ENCODE assay signal across 1 cellular context in the genomic region with DNA sequence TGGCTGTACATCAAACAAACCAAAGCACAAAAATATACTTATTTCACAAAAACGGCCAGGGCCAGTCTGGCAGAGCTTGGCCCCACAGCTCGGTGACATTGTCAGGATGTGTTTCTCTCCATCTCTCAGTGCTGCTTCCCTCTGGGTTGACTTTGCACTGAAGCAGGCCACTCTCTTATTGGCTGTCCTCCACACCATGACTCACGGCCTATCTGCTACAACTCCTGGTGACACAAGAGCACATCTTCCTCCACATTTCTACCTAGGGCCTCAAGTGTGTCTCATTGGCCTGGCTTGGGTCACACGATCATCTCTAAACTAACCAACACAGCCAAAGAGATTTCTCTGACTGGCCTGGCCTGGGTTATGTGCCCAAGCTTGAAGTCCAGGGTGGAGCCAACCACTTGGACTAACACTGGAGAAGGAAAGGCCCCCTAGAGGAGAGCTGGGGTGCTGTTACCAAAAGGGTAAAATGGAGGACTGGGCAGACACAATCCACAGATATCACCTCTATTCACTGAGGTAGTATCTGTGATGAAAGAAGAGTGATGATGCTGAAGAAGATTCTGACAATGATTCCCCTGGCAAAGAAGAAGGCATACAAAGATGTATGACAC.
TF ChIP-seq lines count a peak whose summit lies in the region.

No MANE protein-coding gene starts in this region.

TF ChIP-seq in GM23338, 12 proteins besides CTCF, POLR2A, EP300 and RAD21 (continued from another document):
- TF ChIP-seq, protein P1, sequence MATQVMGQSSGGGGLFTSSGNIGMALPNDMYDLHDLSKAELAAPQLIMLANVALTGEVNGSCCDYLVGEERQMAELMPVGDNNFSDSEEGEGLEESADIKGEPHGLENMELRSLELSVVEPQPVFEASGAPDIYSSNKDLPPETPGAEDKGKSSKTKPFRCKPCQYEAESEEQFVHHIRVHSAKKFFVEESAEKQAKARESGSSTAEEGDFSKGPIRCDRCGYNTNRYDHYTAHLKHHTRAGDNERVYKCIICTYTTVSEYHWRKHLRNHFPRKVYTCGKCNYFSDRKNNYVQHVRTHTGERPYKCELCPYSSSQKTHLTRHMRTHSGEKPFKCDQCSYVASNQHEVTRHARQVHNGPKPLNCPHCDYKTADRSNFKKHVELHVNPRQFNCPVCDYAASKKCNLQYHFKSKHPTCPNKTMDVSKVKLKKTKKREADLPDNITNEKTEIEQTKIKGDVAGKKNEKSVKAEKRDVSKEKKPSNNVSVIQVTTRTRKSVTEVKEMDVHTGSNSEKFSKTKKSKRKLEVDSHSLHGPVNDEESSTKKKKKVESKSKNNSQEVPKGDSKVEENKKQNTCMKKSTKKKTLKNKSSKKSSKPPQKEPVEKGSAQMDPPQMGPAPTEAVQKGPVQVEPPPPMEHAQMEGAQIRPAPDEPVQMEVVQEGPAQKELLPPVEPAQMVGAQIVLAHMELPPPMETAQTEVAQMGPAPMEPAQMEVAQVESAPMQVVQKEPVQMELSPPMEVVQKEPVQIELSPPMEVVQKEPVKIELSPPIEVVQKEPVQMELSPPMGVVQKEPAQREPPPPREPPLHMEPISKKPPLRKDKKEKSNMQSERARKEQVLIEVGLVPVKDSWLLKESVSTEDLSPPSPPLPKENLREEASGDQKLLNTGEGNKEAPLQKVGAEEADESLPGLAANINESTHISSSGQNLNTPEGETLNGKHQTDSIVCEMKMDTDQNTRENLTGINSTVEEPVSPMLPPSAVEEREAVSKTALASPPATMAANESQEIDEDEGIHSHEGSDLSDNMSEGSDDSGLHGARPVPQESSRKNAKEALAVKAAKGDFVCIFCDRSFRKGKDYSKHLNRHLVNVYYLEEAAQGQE (IDR thresholded peaks at IDR 0.05; ENCODE audit: unreplicated experiment), result no peak
- TF ChIP-seq, protein P2, sequence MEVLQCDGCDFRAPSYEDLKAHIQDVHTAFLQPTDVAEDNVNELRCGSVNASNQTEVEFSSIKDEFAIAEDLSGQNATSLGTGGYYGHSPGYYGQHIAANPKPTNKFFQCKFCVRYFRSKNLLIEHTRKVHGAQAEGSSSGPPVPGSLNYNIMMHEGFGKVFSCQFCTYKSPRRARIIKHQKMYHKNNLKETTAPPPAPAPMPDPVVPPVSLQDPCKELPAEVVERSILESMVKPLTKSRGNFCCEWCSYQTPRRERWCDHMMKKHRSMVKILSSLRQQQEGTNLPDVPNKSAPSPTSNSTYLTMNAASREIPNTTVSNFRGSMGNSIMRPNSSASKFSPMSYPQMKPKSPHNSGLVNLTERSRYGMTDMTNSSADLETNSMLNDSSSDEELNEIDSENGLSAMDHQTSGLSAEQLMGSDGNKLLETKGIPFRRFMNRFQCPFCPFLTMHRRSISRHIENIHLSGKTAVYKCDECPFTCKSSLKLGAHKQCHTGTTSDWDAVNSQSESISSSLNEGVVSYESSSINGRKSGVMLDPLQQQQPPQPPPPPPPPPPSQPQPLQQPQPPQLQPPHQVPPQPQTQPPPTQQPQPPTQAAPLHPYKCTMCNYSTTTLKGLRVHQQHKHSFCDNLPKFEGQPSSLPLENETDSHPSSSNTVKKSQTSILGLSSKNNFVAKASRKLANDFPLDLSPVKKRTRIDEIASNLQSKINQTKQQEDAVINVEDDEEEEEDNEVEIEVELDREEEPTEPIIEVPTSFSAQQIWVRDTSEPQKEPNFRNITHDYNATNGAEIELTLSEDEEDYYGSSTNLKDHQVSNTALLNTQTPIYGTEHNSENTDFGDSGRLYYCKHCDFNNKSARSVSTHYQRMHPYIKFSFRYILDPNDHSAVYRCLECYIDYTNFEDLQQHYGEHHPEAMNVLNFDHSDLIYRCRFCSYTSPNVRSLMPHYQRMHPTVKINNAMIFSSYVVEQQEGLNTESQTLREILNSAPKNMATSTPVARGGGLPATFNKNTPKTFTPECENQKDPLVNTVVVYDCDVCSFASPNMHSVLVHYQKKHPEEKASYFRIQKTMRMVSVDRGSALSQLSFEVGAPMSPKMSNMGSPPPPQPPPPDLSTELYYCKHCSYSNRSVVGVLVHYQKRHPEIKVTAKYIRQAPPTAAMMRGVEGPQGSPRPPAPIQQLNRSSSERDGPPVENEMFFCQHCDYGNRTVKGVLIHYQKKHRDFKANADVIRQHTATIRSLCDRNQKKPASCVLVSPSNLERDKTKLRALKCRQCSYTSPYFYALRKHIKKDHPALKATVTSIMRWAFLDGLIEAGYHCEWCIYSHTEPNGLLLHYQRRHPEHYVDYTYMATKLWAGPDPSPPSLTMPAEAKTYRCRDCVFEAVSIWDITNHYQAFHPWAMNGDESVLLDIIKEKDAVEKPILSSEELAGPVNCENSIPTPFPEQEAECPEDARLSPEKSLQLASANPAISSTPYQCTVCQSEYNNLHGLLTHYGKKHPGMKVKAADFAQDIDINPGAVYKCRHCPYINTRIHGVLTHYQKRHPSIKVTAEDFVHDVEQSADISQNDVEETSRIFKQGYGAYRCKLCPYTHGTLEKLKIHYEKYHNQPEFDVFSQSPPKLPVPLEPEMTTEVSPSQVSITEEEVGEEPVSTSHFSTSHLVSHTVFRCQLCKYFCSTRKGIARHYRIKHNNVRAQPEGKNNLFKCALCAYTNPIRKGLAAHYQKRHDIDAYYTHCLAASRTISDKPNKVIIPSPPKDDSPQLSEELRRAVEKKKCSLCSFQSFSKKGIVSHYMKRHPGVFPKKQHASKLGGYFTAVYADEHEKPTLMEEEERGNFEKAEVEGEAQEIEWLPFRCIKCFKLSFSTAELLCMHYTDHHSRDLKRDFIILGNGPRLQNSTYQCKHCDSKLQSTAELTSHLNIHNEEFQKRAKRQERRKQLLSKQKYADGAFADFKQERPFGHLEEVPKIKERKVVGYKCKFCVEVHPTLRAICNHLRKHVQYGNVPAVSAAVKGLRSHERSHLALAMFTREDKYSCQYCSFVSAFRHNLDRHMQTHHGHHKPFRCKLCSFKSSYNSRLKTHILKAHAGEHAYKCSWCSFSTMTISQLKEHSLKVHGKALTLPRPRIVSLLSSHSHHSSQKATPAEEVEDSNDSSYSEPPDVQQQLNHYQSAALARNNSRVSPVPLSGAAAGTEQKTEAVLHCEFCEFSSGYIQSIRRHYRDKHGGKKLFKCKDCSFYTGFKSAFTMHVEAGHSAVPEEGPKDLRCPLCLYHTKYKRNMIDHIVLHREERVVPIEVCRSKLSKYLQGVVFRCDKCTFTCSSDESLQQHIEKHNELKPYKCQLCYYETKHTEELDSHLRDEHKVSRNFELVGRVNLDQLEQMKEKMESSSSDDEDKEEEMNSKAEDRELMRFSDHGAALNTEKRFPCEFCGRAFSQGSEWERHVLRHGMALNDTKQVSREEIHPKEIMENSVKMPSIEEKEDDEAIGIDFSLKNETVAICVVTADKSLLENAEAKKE (CRISPR knock-in tag; IDR thresholded peaks at IDR 0.05), result no peak
